In genomic region chr2:211259831-211260476, GRCh38 we compare ENCODE assay signal across 24 cellular contexts.
"Had no signal": no experiment of that assay in that cellular context is flagged by ENCODE, and none has a peak within 500 bp of the region (broad histone marks: within the 10 kb centered on the region; RNA-seq: fewer than 3 reads in every experiment).

No MANE protein-coding gene starts in this region.

- DNase-seq: activated CD4-positive, alpha-beta T cell treated with anti-CD3 and anti-CD28 coated beads for 1 hour; activated CD4-positive, alpha-beta T cell treated with anti-CD3 and anti-CD28 coated beads, Interleukin-2, amount 50 U/mL, for 1 hour; activated CD8-positive, alpha-beta T cell treated with anti-CD3 and anti-CD28 coated beads for 36 hours; activated naive CD8-positive, alpha-beta T cell treated with anti-CD3 and anti-CD28 coated beads, Interleukin-2, amount 50 U/mL, for 24 hours; activated T-cell treated with anti-CD3 and anti-CD28 coated beads, Interleukin-2, amount 50 U/mL, for 4 hours; amygdala; dermis blood vessel endothelial cell; effector CD4-positive, alpha-beta T cell; left ventricle myocardium superior; nucleus accumbens; right cardiac atrium; spleen; stimulated activated naive CD4-positive, alpha-beta T cell; T-helper 17 cell; T1000; tibial artery had no signal

- H3K27me3 Mint-ChIP-seq: activated CD8-positive, alpha-beta T cell treated with anti-CD3 and anti-CD28 coated beads for 36 hours; activated naive CD4-positive, alpha-beta T cell treated with anti-CD3 and anti-CD28 coated beads, Interleukin-2, amount 50 U/mL, for 24 hours; activated naive CD8-positive, alpha-beta T cell treated with anti-CD3 and anti-CD28 coated beads, Interleukin-2, amount 50 U/mL, for 24 hours; T-helper 17 cell had no signal

- H3K9me3 ChIP-seq: tibial artery had no signal

- H3K9me3 Mint-ChIP-seq: activated CD8-positive, alpha-beta T cell treated with anti-CD3 and anti-CD28 coated beads for 36 hours; activated naive CD4-positive, alpha-beta T cell treated with anti-CD3 and anti-CD28 coated beads, Interleukin-2, amount 50 U/mL, for 24 hours had no signal

- H3K36me3 ChIP-seq: spleen, suprapubic skin, tibial artery had no signal

- H3K4me3 Mint-ChIP-seq: activated CD8-positive, alpha-beta T cell treated with anti-CD3 and anti-CD28 coated beads for 36 hours; activated naive CD4-positive, alpha-beta T cell treated with anti-CD3 and anti-CD28 coated beads, Interleukin-2, amount 50 U/mL, for 24 hours; activated naive CD8-positive, alpha-beta T cell treated with anti-CD3 and anti-CD28 coated beads, Interleukin-2, amount 50 U/mL, for 24 hours; activated T-cell treated with anti-CD3 and anti-CD28 coated beads, Interleukin-2, amount 50 U/mL, for 4 hours; neural crest cell; T-helper 17 cell; WTC11 had no signal

- H3K4me1 Mint-ChIP-seq: activated naive CD4-positive, alpha-beta T cell treated with anti-CD3 and anti-CD28 coated beads, Interleukin-2, amount 50 U/mL, for 24 hours; activated naive CD8-positive, alpha-beta T cell treated with anti-CD3 and anti-CD28 coated beads, Interleukin-2, amount 50 U/mL, for 24 hours; neural crest cell; T-helper 17 cell had no signal

- H3K4me3 ChIP-seq: spleen, suprapubic skin, tibial artery had no signal

- H3K27ac ChIP-seq: spleen, suprapubic skin, tibial artery had no signal

- H3K27ac Mint-ChIP-seq: activated CD8-positive, alpha-beta T cell treated with anti-CD3 and anti-CD28 coated beads for 36 hours; activated naive CD4-positive, alpha-beta T cell treated with anti-CD3 and anti-CD28 coated beads, Interleukin-2, amount 50 U/mL, for 24 hours; activated naive CD8-positive, alpha-beta T cell treated with anti-CD3 and anti-CD28 coated beads, Interleukin-2, amount 50 U/mL, for 24 hours; activated T-helper 2 cell treated with anti-CD3 and anti-CD28 coated beads, Interferon-gamma antibody, Interleukin-2, Interleukin-4, amounts not matched to agents 10 μg/mL and 5 μg/mL and 100 μg/mL, durations not matched to agents 14 hours and 24 hours and 36 hours; T-helper 17 cell; WTC11 had no signal

- H3K36me3 Mint-ChIP-seq: activated naive CD4-positive, alpha-beta T cell treated with anti-CD3 and anti-CD28 coated beads, Interleukin-2, amount 50 U/mL, for 24 hours had no signal

- FAIRE-seq: colon, frontal cortex, islet of Langerhans had no signal

- H3K27me3 ChIP-seq: spleen, suprapubic skin, tibial artery had no signal

- H3K4me1 ChIP-seq: spleen, suprapubic skin, tibial artery had no signal

- ATAC-seq: activated CD8-positive, alpha-beta T cell treated with anti-CD3 and anti-CD28 coated beads for 36 hours; activated naive CD8-positive, alpha-beta T cell treated with anti-CD3 and anti-CD28 coated beads, Interleukin-2, amount 50 U/mL, for 24 hours; activated T-cell treated with anti-CD3 and anti-CD28 coated beads, Interleukin-2, amount 50 U/mL, for 4 hours; left ventricle myocardium superior; right cardiac atrium; T-helper 17 cell; WTC11 had no signal
